8 cellular contexts compared by ENCODE assay signal in genomic region chr10:35126530-35127288, GRCh38. TPM values are rescaled to one million over a fixed set of nuclear protein-coding genes. Genes with fewer than 3 reads are reported as not detected.
A peak's percentile ranks its signal among the peaks of the same experiment; 100 is the strongest.
DNase-seq lines count a peak whose midpoint lies in the region; ATAC-seq and TF ChIP-seq lines count a peak whose summit lies in the region.

Gene CREM, plus strand, starts transcription at chr10:35126846. Its CDS starts 10,990 bp downstream, at chr10:35137836.

- peak within 1 kb of the TSS; percentile 98 for H3K4me3 Mint-ChIP-seq in CD4-positive, alpha-beta T cell

- H3K27me3 Mint-ChIP-seq in CD4-positive, alpha-beta T cell = no peaks in the 10 kb centered on the region

- TF ChIP-seq CTCF in CD4-positive, alpha-beta T cell (IDR thresholded peaks at IDR 0.05) = peak; percentile 86
- TF ChIP-seq CTCF in right lobe of liver (IDR thresholded peaks at IDR 0.05) = peak; percentile 82 to 93 (median 84)

- H3K9me3 ChIP-seq in CD4-positive, alpha-beta T cell (ENCODE audit: control insufficient read depth, low read length) = no peaks in the 10 kb centered on the region
- no peaks in the 10 kb centered on the region for H3K9me3 ChIP-seq in right lobe of liver

- no peaks in the 10 kb centered on the region for H3K36me3 ChIP-seq in right lobe of liver

- under 1% methylated on average over 19 of the region's 80 CpGs for WGBS in right lobe of liver (ENCODE audit: insufficient coverage, low coverage, low lambda C conversion rate, missing lambda C conversion rate)

- CTCF ChIA-PET in CD4-positive, alpha-beta T cell (lab: Charles Lee) = interaction anchor here (0.7 to 5.5 kb wide), 15 partner anchors 8 to 114 kb away, joined by 3 to 102 read pairs (median 4); partner anchors contain the start of gene CUL2

- H3K27ac Mint-ChIP-seq in CD4-positive, alpha-beta T cell = peak within 1 kb of the TSS; percentile 93

- peaks cover 47% of the 10 kb centered on the region for H3K4me1 Mint-ChIP-seq in CD4-positive, alpha-beta T cell (ENCODE audit: low read depth)

- no peaks in the 10 kb centered on the region for H3K27me3 ChIP-seq in CD4-positive, alpha-beta T cell (ENCODE audit: control insufficient read depth, insufficient read depth, low read length)
- no peaks in the 10 kb centered on the region for H3K27me3 ChIP-seq in right lobe of liver

- H3K9me3 Mint-ChIP-seq in CD4-positive, alpha-beta T cell = no peaks in the 10 kb centered on the region

- peak; percentile 100 for TF ChIP-seq POLR2A in right lobe of liver (IDR thresholded peaks at IDR 0.05)

- H3K4me1 ChIP-seq in right lobe of liver = peaks cover 0 to 31% (median 0%) of the 10 kb centered on the region in 4 donors

- peak; percentile 97 to 100 (median 100) for DNase-seq in CD4-positive, alpha-beta T cell
- DNase-seq in NCI-H774 (lab: John Stamatoyannopoulos, UW) (peak; percentile 97), dermis microvascular lymphatic vessel endothelial cell (ENCODE audit: low read depth in 2 of 2) (peak; percentile 93 to 97), right lobe of liver (peak; percentile 100)
- DNase-seq in activated CD4-positive, alpha-beta T cell treated with anti-CD3 and anti-CD28 coated beads, Interleukin-2, amount 50 U/mL, for 48 hours = peak; percentile 100
- DNase-seq in stimulated activated CD4-positive, alpha-beta T cell treated with anti-CD3 and anti-CD28 coated beads, Interleukin-4, amount 100 ng/mL, for 4 hours = peak; percentile 99 to 100

- H3K27ac ChIP-seq in CD4-positive, alpha-beta T cell (ENCODE audit: low read depth, low read length) = peak within 1 kb of the TSS; percentile 99
- H3K27ac ChIP-seq in right lobe of liver = peak within 1 kb of the TSS; percentile 98 to 100 (median 99)

- peak within 1 kb of the TSS; percentile 59 to 67 (median 66) for H3K4me3 ChIP-seq in right lobe of liver

- POLR2A ChIA-PET in CD4-positive, alpha-beta T cell (lab: Charles Lee) = interaction anchor here (0.5 to 4.4 kb wide), 26 partner anchors 10 to 321 kb away, joined by 3 to 217 read pairs (median 4); partner anchors contain the start of gene CUL2

- peaks cover 21% of the 10 kb centered on the region for H3K36me3 Mint-ChIP-seq in CD4-positive, alpha-beta T cell (ENCODE audit: low read depth)

- intact Hi-C loops in CD4-positive, alpha-beta T cell (cut with DNase I, micrococcal nuclease) = loop anchor here (1.0 to 10.0 kb wide), 5 partner anchors 34 to 318 kb away; partner anchors contain the start of genes CCNY (in 1 of the 2) and CUL2 (in 1 of the 2)
- intact Hi-C loops in right lobe of liver (cut with DNase I) = loop anchor here in 1 of 2 donors (10.0 kb wide), 1 partner anchor 88 kb away; no protein-coding TSS in a partner anchor

- ATAC-seq in CD4-positive, alpha-beta T cell (ENCODE audit: poor library complexity) = peak; percentile 80
- ATAC-seq in GM19397 (IDR thresholded peaks at IDR 0.05; ENCODE audit: unreplicated experiment) (peak; percentile 83), HG03571 (IDR thresholded peaks at IDR 0.05; ENCODE audit: unreplicated experiment) (peak; percentile 73), right lobe of liver (peak; percentile 91 to 96 (median 94))

RNA-seq across cellular contexts. Expression of gene CREM, which starts in this region (rescaled TPM):
- 10 to 100 TPM; 65.7 to 67.0 TPM for total RNA-seq in CD4-positive, alpha-beta T cell
- total RNA-seq in dermis microvascular lymphatic vessel endothelial cell = 66.1 and 71.1 TPM in 2 replicates
- 10 to 100 TPM; 16.3 to 34.1 (median 22.9) TPM for total RNA-seq in right lobe of liver

Comparison
In these comparisons a context has a peak if more than half of its experiments do, and no peak if none do; other contexts are left out.
1. Peak in every context shown above with its lines: DNase-seq, ATAC-seq, H3K4me3 ChIP-seq and H3K27ac ChIP-seq.